In the genomic region with DNA sequence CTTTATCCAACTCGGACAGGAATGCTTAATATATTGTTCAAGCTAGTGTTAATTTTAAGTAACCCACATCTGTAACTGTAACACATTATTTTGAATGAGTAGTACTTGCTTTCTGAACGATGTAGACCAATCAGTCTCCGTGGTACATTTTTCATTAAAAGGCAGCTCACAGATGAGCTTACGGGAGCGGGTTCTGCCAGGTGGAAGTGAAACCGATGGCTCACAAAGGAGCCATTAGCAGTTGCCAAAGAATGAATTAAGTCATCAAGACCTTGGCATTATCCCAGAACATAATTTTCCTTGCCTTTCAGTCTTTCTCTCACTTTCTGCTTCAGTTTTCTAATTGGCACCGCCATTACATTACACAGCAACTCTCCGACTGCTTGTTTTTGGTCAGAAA, we compare ENCODE assay signal across 13 cellular contexts. TPM values are rescaled to one million over a fixed set of nuclear protein-coding genes. Genes with fewer than 3 reads are reported as not detected.
DNase-seq lines count a peak whose midpoint lies in the region; ATAC-seq, FAIRE-seq and TF ChIP-seq lines count a peak whose summit lies in the region.
"Had no signal": no experiment of that assay in that cellular context is flagged by ENCODE, and none has a peak within 500 bp of the region (broad histone marks: within the 10 kb centered on the region; RNA-seq: fewer than 3 reads in every experiment).

No MANE protein-coding gene starts in this region.

- no peaks in the 10 kb centered on the region for H3K36me3 ChIP-seq in breast epithelium
- H3K36me3 ChIP-seq in mucosa of rectum (ENCODE audit: control insufficient read depth in 2 of 2, insufficient read depth in 2 of 2, low read length in 2 of 2), result no peaks in the 10 kb centered on the region

- TF ChIP-seq CTCF in breast epithelium (IDR thresholded peaks at IDR 0.05), result no peak

- DNase-seq in GM12891 (ENCODE audit: insufficient read length, low spot score) (no peak), NCI-H2029 treated with DMSO at 0.1 percent for 48 hours (lab: John Stamatoyannopoulos, UW) (peak; percentile 5), breast epithelium (ENCODE audit: low spot score in 2 of 2) (peak in 1 of 2 donors; percentile 26), EL (no peak)
- DNase-seq in stimulated activated CD4-positive, alpha-beta T cell treated with anti-CD3 and anti-CD28 coated beads, Interleukin-2, amount 100 ng/mL, for 48 hours, result no peak
- DNase-seq in stimulated activated naive CD8-positive, alpha-beta T cell treated with anti-CD3 and anti-CD28 coated beads, Interleukin-15, amount 100 ng/mL, for 72 hours, result no peak
- DNase-seq: activated CD4-positive, alpha-beta memory T cell treated with anti-CD3 and anti-CD28 coated beads, Interleukin-2, amount 10 ng/mL, durations not matched to agents 7 days and 5 days; Caco-2; NCI-H510A; stimulated activated CD4-positive, alpha-beta T cell treated with anti-CD3 and anti-CD28 coated beads, Interleukin-4, amount 100 ng/mL, for 24 hours; T-cell had no signal

- no peak for ATAC-seq in HG03097 (IDR thresholded peaks at IDR 0.05; ENCODE audit: low FRiP score, unreplicated experiment)
- no peak for ATAC-seq in stimulated activated naive CD8-positive, alpha-beta T cell treated with anti-CD3 and anti-CD28 coated beads, Interleukin-15, amount 100 ng/mL, for 72 hours
- ATAC-seq: T-cell had no signal

- intact Hi-C loops in breast epithelium (cut with DNase I; ENCODE audit: low total_unique reads), result no loop called here

- H3K27me3 Mint-ChIP-seq in stimulated activated naive CD8-positive, alpha-beta T cell treated with anti-CD3 and anti-CD28 coated beads, Interleukin-15, amount 100 ng/mL, for 72 hours, result peaks cover 23% of the 10 kb centered on the region

- H3K9me3 Mint-ChIP-seq in stimulated activated naive CD8-positive, alpha-beta T cell treated with anti-CD3 and anti-CD28 coated beads, Interleukin-15, amount 100 ng/mL, for 72 hours, result peaks cover 7 to 10% of the 10 kb centered on the region in 2 donors
- H3K9me3 Mint-ChIP-seq: T-cell had no signal

- H3K27ac ChIP-seq in breast epithelium, result peak overlapping the region in 1 of 2 donors; percentile 25
- H3K27ac ChIP-seq in mucosa of rectum (ENCODE audit: low read depth in 2 of 2, low read length in 2 of 2), result no peak overlapping the region

- no peak overlapping the region for H3K4me3 Mint-ChIP-seq in stimulated activated naive CD8-positive, alpha-beta T cell treated with anti-CD3 and anti-CD28 coated beads, Interleukin-15, amount 100 ng/mL, for 72 hours
- H3K4me3 Mint-ChIP-seq: activated CD4-positive, alpha-beta memory T cell treated with anti-CD3 and anti-CD28 coated beads, Interleukin-2, amount 10 ng/mL, durations not matched to agents 7 days and 5 days; T-cell had no signal

- H3K9me3 ChIP-seq in breast epithelium, result no peaks in the 10 kb centered on the region
- no peaks in the 10 kb centered on the region for H3K9me3 ChIP-seq in mucosa of rectum (ENCODE audit: control insufficient read depth in 2 of 2, low read length in 2 of 2)
- H3K9me3 ChIP-seq: Caco-2 had no signal

- H3K27me3 ChIP-seq in breast epithelium (no peaks in the 10 kb centered on the region), mucosa of rectum (ENCODE audit: control insufficient read depth in 2 of 2, insufficient read depth in 2 of 2, low read length in 2 of 2) (peaks cover 3 to 4% of the 10 kb centered on the region in 2 donors)

- no peaks in the 10 kb centered on the region for H3K4me1 ChIP-seq in breast epithelium
- H3K4me1 ChIP-seq in mucosa of rectum (ENCODE audit: control insufficient read depth in 2 of 2, insufficient read depth in 2 of 2, low read length in 2 of 2), result peaks cover 0 to 2% of the 10 kb centered on the region in 2 donors
- H3K4me1 ChIP-seq: Caco-2 had no signal

- no peak overlapping the region for H3K9ac ChIP-seq in mucosa of rectum (ENCODE audit: low read depth in 1 of 2, low read length in 2 of 2)

- no peak for TF ChIP-seq POLR2A in GM12891 (IDR thresholded peaks at IDR 0.05; ENCODE audit: low read depth, low read length)
- TF ChIP-seq POLR2A in breast epithelium (IDR thresholded peaks at IDR 0.05), result no peak

- no peak for FAIRE-seq in GM12891 (lab: Jason Lieb, UNC)

- H3K4me3 ChIP-seq in breast epithelium (peak overlapping the region in 2 of 3 donors; percentile 14 to 32), mucosa of rectum (ENCODE audit: low read length in 2 of 2) (peak overlapping the region; percentile 41 to 45)

- H3K4me1 Mint-ChIP-seq in stimulated activated naive CD8-positive, alpha-beta T cell treated with anti-CD3 and anti-CD28 coated beads, Interleukin-15, amount 100 ng/mL, for 72 hours, result no peaks in the 10 kb centered on the region
- H3K4me1 Mint-ChIP-seq: activated CD4-positive, alpha-beta memory T cell treated with anti-CD3 and anti-CD28 coated beads, Interleukin-2, amount 10 ng/mL, durations not matched to agents 7 days and 5 days had no signal

- no peak overlapping the region for H3K27ac Mint-ChIP-seq in stimulated activated naive CD8-positive, alpha-beta T cell treated with anti-CD3 and anti-CD28 coated beads, Interleukin-15, amount 100 ng/mL, for 72 hours
- H3K27ac Mint-ChIP-seq: activated CD4-positive, alpha-beta memory T cell treated with anti-CD3 and anti-CD28 coated beads, Interleukin-2, amount 10 ng/mL, durations not matched to agents 7 days and 5 days; T-cell had no signal

TF ChIP-seq in GM12891, 5 proteins besides CTCF, POLR2A, EP300 and RAD21:
- TF ChIP-seq SPI1 (IDR thresholded peaks at IDR 0.05; ENCODE audit: low read depth, low read length), result peak; percentile 54; the same call in 1 of the 2 replicates
- no peak for TF ChIP-seq TAF1 (IDR thresholded peaks at IDR 0.05; ENCODE audit: low read depth, low read length)
- no peak for TF ChIP-seq POU2F2 (IDR thresholded peaks at IDR 0.05; ENCODE audit: low read depth, low read length)
- TF ChIP-seq POLR2AphosphoS5 (IDR thresholded peaks at IDR 0.05; ENCODE audit: low read depth, low read length), result no peak
- TF ChIP-seq PAX5 (IDR thresholded peaks at IDR 0.05; ENCODE audit: insufficient read depth, low read length, severe bottlenecking), result no peak

RNA-seq across cellular contexts. Expression of a gene that starts 33.5 kb away (rescaled TPM):
- not detected for polyA plus RNA-seq in GM12891 (2012; ENCODE audit: low read depth, missing spikeins)
- total RNA-seq in breast epithelium, result 1 to 10 TPM in 1 of 3 donors, not detected in 2; 1.6 TPM

RNA-seq across cellular contexts. Expression of a gene that starts 54.3 kb away (rescaled TPM):
- 3.9 TPM for polyA plus RNA-seq in GM12891 (2012; ENCODE audit: low read depth, missing spikeins)
- total RNA-seq in breast epithelium, result under 1 TPM in 1 of 3 donors, not detected in 2; 0.59 TPM
